Comparison of ENCODE assay signal across 8 cellular contexts in genomic region chr7:33061282-33061928, GRCh38. TPM values are rescaled to one million over a fixed set of nuclear protein-coding genes. Genes with fewer than 3 reads are reported as not detected.
DNase-seq lines count a peak whose midpoint lies in the region; ATAC-seq and TF ChIP-seq lines count a peak whose summit lies in the region.

No MANE protein-coding gene starts in this region.

- no peak for DNase-seq in CD4-positive, alpha-beta T cell
- no peak for DNase-seq in choroid plexus epithelial cell (ENCODE audit: low read depth)
- no peak for DNase-seq in NCI-H446 treated with DMSO at 0.1 percent for 48 hours (lab: John Stamatoyannopoulos, UW)
- no peak for DNase-seq in cerebellar nuclear complex (lab: John Stamatoyannopoulos, UW)
- DNase-seq in CD1c-positive myeloid dendritic cell (ENCODE audit: extremely low spot score): no peak

- peaks cover 45% of the 10 kb centered on the region for H3K4me1 ChIP-seq in Loucy (ENCODE audit: insufficient read depth, low read length, poor library complexity, severe bottlenecking)

- POLR2A ChIA-PET in CD4-positive, alpha-beta T cell (lab: Charles Lee): interaction anchor here (0.6 to 3.9 kb wide), 10 partner anchors 8 to 566 kb away, joined by 4 to 59 read pairs (median 6); partner anchors contain the start of genes AVL9, KBTBD2 and RP9

- no peak for TF ChIP-seq CTCF in CD4-positive, alpha-beta T cell (IDR thresholded peaks at IDR 0.05)
- TF ChIP-seq CTCF in Loucy (conservative IDR thresholded peaks at IDR 0.05; ENCODE audit: low read length) (no peak), choroid plexus epithelial cell (conservative IDR thresholded peaks at IDR 0.05; ENCODE audit: low read depth, low read length) (no peak), neural cell (IDR thresholded peaks at IDR 0.05; ENCODE audit: poor library complexity, severe bottlenecking) (no peak)

- peaks cover 5% of the 10 kb centered on the region for H3K9me3 Mint-ChIP-seq in CD4-positive, alpha-beta T cell

- H3F3A ChIP-seq in Loucy (ENCODE audit: low read depth) (no peaks in the 10 kb centered on the region), neural cell (ENCODE audit: insufficient read depth, low read length, poor library complexity, severe bottlenecking) (peaks cover 3% of the 10 kb centered on the region)

- H4K20me1 ChIP-seq in Loucy (ENCODE audit: insufficient read depth, low read length, poor library complexity, severe bottlenecking) (peaks cover 49% of the 10 kb centered on the region), neural cell (ENCODE audit: insufficient read depth) (peaks cover 7% of the 10 kb centered on the region)

- no peaks in the 10 kb centered on the region for H3K9me2 ChIP-seq in Loucy (replicated peaks; ENCODE audit: low read depth, low read length)
- no peaks in the 10 kb centered on the region for H3K9me2 ChIP-seq in neural cell (ENCODE audit: insufficient read depth, low read length)

- H3K4me1 Mint-ChIP-seq in CD4-positive, alpha-beta T cell (ENCODE audit: low read depth): peaks cover 54% of the 10 kb centered on the region

- CTCF ChIA-PET in CD4-positive, alpha-beta T cell (lab: Charles Lee): interaction anchor here (0.8 to 2.9 kb wide), 4 partner anchors 21 to 48 kb away, joined by 3 to 23 read pairs (median 4); partner anchors contain the start of gene RP9

- H3K4me3 Mint-ChIP-seq in CD4-positive, alpha-beta T cell: peak overlapping the region; percentile 98

- H3K27ac Mint-ChIP-seq in CD4-positive, alpha-beta T cell: peak overlapping the region; percentile 95

- H3K27ac ChIP-seq in CD4-positive, alpha-beta T cell (ENCODE audit: low read depth, low read length): no peak overlapping the region
- no peak overlapping the region for H3K27ac ChIP-seq in neural cell (ENCODE audit: low read length)

- H3K4me2 ChIP-seq in Loucy (ENCODE audit: low read depth, low read length, poor library complexity, severe bottlenecking): peak overlapping the region; percentile 93
- H3K4me2 ChIP-seq in neural cell (ENCODE audit: low read length): peak overlapping the region; percentile 68

- H3K9me3 ChIP-seq in CD4-positive, alpha-beta T cell (ENCODE audit: control insufficient read depth, low read length): no peaks in the 10 kb centered on the region
- H3K9me3 ChIP-seq in Loucy (ENCODE audit: insufficient read depth, low read depth, low read length) (no peaks in the 10 kb centered on the region), neural cell (ENCODE audit: low read length) (peaks cover 8% of the 10 kb centered on the region)

- TF ChIP-seq RAD21 in neural cell (conservative IDR thresholded peaks at IDR 0.05): no peak

- H3K27me3 ChIP-seq in CD4-positive, alpha-beta T cell (ENCODE audit: control insufficient read depth, insufficient read depth, low read length): no peaks in the 10 kb centered on the region
- H3K27me3 ChIP-seq in Loucy (ENCODE audit: insufficient read depth, low read length, poor library complexity, severe bottlenecking) (no peaks in the 10 kb centered on the region), neural cell (ENCODE audit: insufficient read depth, low read depth, low read length) (no peaks in the 10 kb centered on the region)

- H3K36me3 ChIP-seq in Loucy (ENCODE audit: insufficient read depth, low read length) (no peaks in the 10 kb centered on the region), neural cell (ENCODE audit: insufficient read depth, low read length) (peaks cover 4% of the 10 kb centered on the region)

- peaks cover 59% of the 10 kb centered on the region for H3K79me2 ChIP-seq in Loucy (ENCODE audit: insufficient read depth, low read length)
- H3K79me2 ChIP-seq in neural cell (replicated peaks; ENCODE audit: insufficient read depth, low read length): peaks cover 49% of the 10 kb centered on the region

- ATAC-seq in CD4-positive, alpha-beta T cell (ENCODE audit: poor library complexity): no peak
- ATAC-seq in GM19463 (IDR thresholded peaks at IDR 0.05; ENCODE audit: unreplicated experiment): no peak

- peak overlapping the region; percentile 84 for H3K9ac ChIP-seq in Loucy (ENCODE audit: low read depth, low read length, poor library complexity, severe bottlenecking)
- peak overlapping the region; percentile 87 for H3K9ac ChIP-seq in neural cell (ENCODE audit: low read length)

- no peak for TF ChIP-seq EP300 in neural cell (conservative IDR thresholded peaks at IDR 0.05; ENCODE audit: poor library complexity, severe bottlenecking)

- H3K27me3 Mint-ChIP-seq in CD4-positive, alpha-beta T cell: no peaks in the 10 kb centered on the region

- H2AFZ ChIP-seq in Loucy (ENCODE audit: low read length): 0 out of 2 replicates have a peak overlapping the region, but pooled peaks have one; percentile 98
- H2AFZ ChIP-seq in neural cell (ENCODE audit: low read depth, low read length): no peak overlapping the region

- intact Hi-C loops in CD4-positive, alpha-beta T cell (cut with DNase I, micrococcal nuclease): loop anchor here (5.0 kb wide), 3 partner anchors 66 to 569 kb away; partner anchors contain the start of genes BBS9 (in 1 of the 2), KBTBD2 (in 1 of the 2) and LSM5 (in 1 of the 2)

- H3K36me3 Mint-ChIP-seq in CD4-positive, alpha-beta T cell (ENCODE audit: low read depth): peaks cover 12% of the 10 kb centered on the region

- H3K4me3 ChIP-seq in Loucy (ENCODE audit: low read length, poor library complexity, severe bottlenecking) (peak overlapping the region; percentile 91), choroid plexus epithelial cell (ENCODE audit: low read depth, low read length) (peak overlapping the region; percentile 84), neural cell (ENCODE audit: low read length) (peak overlapping the region; percentile 83)

TF ChIP-seq in neural cell, 6 proteins besides CTCF, POLR2A, EP300 and RAD21:
- no peak for TF ChIP-seq TAF1 (IDR thresholded peaks at IDR 0.05; ENCODE audit: low read depth)
- no peak for TF ChIP-seq EZH2 (IDR thresholded peaks at IDR 0.05; ENCODE audit: borderline replicate concordance, insufficient read depth, low read length, poor library complexity, severe bottlenecking)
- TF ChIP-seq MXI1 (conservative IDR thresholded peaks at IDR 0.05; ENCODE audit: poor library complexity, severe bottlenecking): no peak
- no peak for TF ChIP-seq POLR2AphosphoS5 (IDR thresholded peaks at IDR 0.05)
- no peak for TF ChIP-seq REST (IDR thresholded peaks at IDR 0.05; ENCODE audit: borderline replicate concordance)
- TF ChIP-seq SMC3 (conservative IDR thresholded peaks at IDR 0.05; ENCODE audit: poor library complexity): no peak
TF ChIP-seq in neural cell: peak in this region for 0.

RNA-seq across cellular contexts. Expression of gene NT5C3A, which starts 1.2 kb away (rescaled TPM):
- 10 to 100 TPM; 31.5 to 33.3 TPM for total RNA-seq in CD4-positive, alpha-beta T cell
- 92.8 and 99.2 TPM in 2 replicates for polyA plus RNA-seq in neural cell
- 58.2 and 63.3 TPM in 2 replicates for polyA minus RNA-seq in neural cell

RNA-seq across cellular contexts. Expression of gene RP9, which starts 47.8 kb away (rescaled TPM):
- 10 to 100 TPM; 17.6 to 20.3 TPM for total RNA-seq in CD4-positive, alpha-beta T cell
- polyA plus RNA-seq in neural cell: 19.7 and 36.9 TPM in 2 replicates
- 10.1 and 10.5 TPM in 2 replicates for polyA minus RNA-seq in neural cell
